In the genomic region with DNA sequence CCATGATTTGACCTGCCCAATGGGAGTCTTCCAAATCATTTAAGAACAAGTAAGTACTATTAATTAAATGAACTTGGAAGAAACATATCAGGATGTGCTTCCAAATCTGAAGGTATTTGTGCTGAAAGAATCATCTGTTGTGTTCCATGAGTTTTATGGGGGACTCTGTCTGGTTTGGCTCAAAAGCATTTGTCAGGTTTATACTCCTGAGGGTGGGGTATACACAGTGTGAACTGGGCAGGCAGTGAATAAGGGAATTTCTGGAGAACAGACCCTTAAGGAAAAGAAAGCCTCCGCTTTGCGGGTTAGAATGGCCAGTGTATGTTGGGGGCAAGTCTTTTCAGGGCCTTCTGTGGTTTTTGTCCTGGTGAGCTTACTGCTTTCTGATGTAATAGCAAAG, we compare ENCODE assay signal across 31 cellular contexts.
"Had no signal": no experiment of that assay in that cellular context is flagged by ENCODE, and none has a peak within 500 bp of the region (broad histone marks: within the 10 kb centered on the region; RNA-seq: fewer than 3 reads in every experiment).

No MANE protein-coding gene starts in this region.

- H3K4me3 ChIP-seq: adrenal gland, esophagus muscularis mucosa, left lung, lower lobe of right lung, prostate gland, stomach, thyroid gland, upper lobe of left lung had no signal

- H3K4me3 Mint-ChIP-seq: activated naive CD4-positive, alpha-beta T cell treated with anti-CD3 and anti-CD28 coated beads for 36 hours; activated naive CD8-positive, alpha-beta T cell treated with anti-CD3 and anti-CD28 coated beads for 36 hours; activated T-helper 1 cell treated with anti-CD3 and anti-CD28 coated beads, Interleukin-12 subunit alpha, Interleukin-12 subunit beta, Interleukin-2, Interleukin-4 antibody, amounts not matched to agents 30 ng/mL and 10 ng/mL and 1 ng/mL, durations not matched to agents 14 hours and 24 hours and 36 hours; dendritic cell treated with granulocyte-macrophage colony-stimulating factor and Interleukin-4, amounts not matched to agents 40 ng/mL and 50 ng/mL, for 4 days; endodermal cell; nephron; stimulated activated naive B cell treated with anti-CD40 and anti-IgM and Interleukin-4, amounts not matched to agents 10 μg/mL and 1 μg/mL and 100 μg/mL, for 72 hours; T-helper 17 cell had no signal

- H3K4me1 ChIP-seq: prostate gland had no signal

- H3K27ac Mint-ChIP-seq: activated naive CD4-positive, alpha-beta T cell treated with anti-CD3 and anti-CD28 coated beads for 36 hours; activated naive CD8-positive, alpha-beta T cell treated with anti-CD3 and anti-CD28 coated beads for 36 hours; activated T-helper 1 cell treated with anti-CD3 and anti-CD28 coated beads, Interleukin-12 subunit alpha, Interleukin-12 subunit beta, Interleukin-2, Interleukin-4 antibody, amounts not matched to agents 30 ng/mL and 10 ng/mL and 1 ng/mL, durations not matched to agents 14 hours and 24 hours and 36 hours; dendritic cell treated with granulocyte-macrophage colony-stimulating factor and Interleukin-4, amounts not matched to agents 40 ng/mL and 50 ng/mL, for 4 days; endodermal cell; stimulated activated naive B cell treated with anti-CD40 and anti-IgM and Interleukin-4, amounts not matched to agents 10 μg/mL and 1 μg/mL and 100 μg/mL, for 72 hours; T-helper 17 cell had no signal

- H3K27ac ChIP-seq: adrenal gland, brain microvascular endothelial cell, esophagus muscularis mucosa, left lung, lower lobe of right lung, prostate gland, stomach, thyroid gland, upper lobe of left lung, WERI-Rb-1 had no signal

- H3K9me3 ChIP-seq: adrenal gland, esophagus muscularis mucosa, left lung, lower lobe of right lung, prostate gland, stomach, thyroid gland, upper lobe of left lung had no signal

- H3K36me3 ChIP-seq: adrenal gland, brain microvascular endothelial cell, esophagus muscularis mucosa, left lung, prostate gland, thyroid gland, upper lobe of left lung, WERI-Rb-1 had no signal

- ATAC-seq: activated CD4-positive, CD25-positive, alpha-beta regulatory T cell treated with anti-CD3 and anti-CD28 coated beads, Interleukin-2, amount 50 U/mL, for 24 hours; left lung; lower lobe of right lung; sciatic nerve; stimulated activated naive B cell treated with anti-CD40 and anti-IgM and Interleukin-4, amounts not matched to agents 10 μg/mL and 1 μg/mL and 100 μg/mL, for 72 hours; T-helper 17 cell had no signal

- H3K36me3 Mint-ChIP-seq: stimulated activated naive B cell treated with anti-CD40 and anti-IgM and Interleukin-4, amounts not matched to agents 10 μg/mL and 1 μg/mL and 100 μg/mL, for 72 hours had no signal

- DNase-seq: activated CD4-positive, alpha-beta T cell treated with anti-CD3 and anti-CD28 coated beads for 48 hours; activated CD4-positive, alpha-beta T cell treated with anti-CD3 and anti-CD28 coated beads, Interleukin-2, amount 50 U/mL, for 48 hours; activated CD8-positive, alpha-beta memory T cell treated with anti-CD3 and anti-CD28 coated beads for 24 hours; activated effector memory CD4-positive, alpha-beta T cell treated with anti-CD3 and anti-CD28 coated beads, Interleukin-2, amount 50 U/mL, for 16 hours; activated naive CD4-positive, alpha-beta T cell treated with anti-CD3 and anti-CD28 coated beads for 36 hours; activated naive CD8-positive, alpha-beta T cell treated with anti-CD3 and anti-CD28 coated beads for 36 hours; adrenal gland; aorta; brain microvascular endothelial cell; endodermal cell; left lung; lower lobe of right lung; retina; small intestine; stimulated activated CD4-positive, alpha-beta T cell treated with anti-CD3 and anti-CD28 coated beads, Interleukin-1b, Interleukin-23, amount 100 ng/mL, for 48 hours; stimulated activated CD4-positive, alpha-beta T cell treated with anti-CD3 and anti-CD28 coated beads, Interleukin-4, amount 100 ng/mL, for 4 hours; stimulated activated CD8-positive, alpha-beta memory T cell treated with anti-CD3 and anti-CD28 coated beads, Interleukin-4, amount 100 ng/mL, for 48 hours; stimulated activated naive B cell treated with anti-CD40 and anti-IgM and Interleukin-4, amounts not matched to agents 10 μg/mL and 1 μg/mL and 100 μg/mL, for 72 hours; stomach; T-helper 17 cell; T1000; thyroid gland; upper lobe of left lung; WERI-Rb-1 had no signal

- H3K27me3 ChIP-seq: adrenal gland, brain microvascular endothelial cell, esophagus muscularis mucosa, left lung, stomach, thyroid gland, upper lobe of left lung had no signal

- H3K9me3 Mint-ChIP-seq: activated naive CD4-positive, alpha-beta T cell treated with anti-CD3 and anti-CD28 coated beads for 36 hours; activated naive CD8-positive, alpha-beta T cell treated with anti-CD3 and anti-CD28 coated beads for 36 hours; dendritic cell treated with granulocyte-macrophage colony-stimulating factor and Interleukin-4, amounts not matched to agents 40 ng/mL and 50 ng/mL, for 4 days; endodermal cell; nephron; stimulated activated naive B cell treated with anti-CD40 and anti-IgM and Interleukin-4, amounts not matched to agents 10 μg/mL and 1 μg/mL and 100 μg/mL, for 72 hours had no signal
